ENCODE assay signal across 27 cellular contexts in genomic region chr4:127852661-127853060, GRCh38.
"Had no signal": no experiment of that assay in that cellular context is flagged by ENCODE, and none has a peak within 500 bp of the region (broad histone marks: within the 10 kb centered on the region; RNA-seq: fewer than 3 reads in every experiment).

No MANE protein-coding gene starts in this region.

- H3K27ac Mint-ChIP-seq: naive thymus-derived CD8-positive, alpha-beta T cell; nephron progenitor cell; stimulated activated effector memory CD8-positive, alpha-beta T cell treated with anti-CD3 and anti-CD28 coated beads, Interleukin-12 subunit alpha, Interleukin-12 subunit beta, amount 100 ng/mL, for 72 hours had no signal

- H3K36me3 ChIP-seq: esophagus squamous epithelium, heart right ventricle, sigmoid colon, stomach, thyroid gland, vagina had no signal

- H3K27me3 Mint-ChIP-seq: naive thymus-derived CD8-positive, alpha-beta T cell had no signal

- H3K27ac ChIP-seq: coronary artery, esophagus squamous epithelium, heart right ventricle, psoas muscle, sigmoid colon, stomach, thyroid gland, vagina had no signal

- H3K4me3 ChIP-seq: coronary artery, esophagus squamous epithelium, heart right ventricle, psoas muscle, sigmoid colon, stomach, thyroid gland, vagina had no signal

- FAIRE-seq: endometrium, kidney had no signal

- H3K27me3 ChIP-seq: esophagus squamous epithelium, heart right ventricle, sigmoid colon, stomach, thyroid gland, vagina had no signal

- DNase-seq: dermis blood vessel endothelial cell; effector memory CD4-positive, alpha-beta T cell; erythroblast; esophagus squamous epithelium; foreskin melanocyte; glutamatergic neuron; heart right ventricle; hypothalamus; kidney; mesenchymal stem cell; midbrain; naive thymus-derived CD8-positive, alpha-beta T cell; nephron progenitor cell; nucleus accumbens; psoas muscle; right cardiac atrium; sigmoid colon; stimulated activated CD4-positive, alpha-beta T cell treated with anti-CD3 and anti-CD28 coated beads, Interleukin-2, amount 100 ng/mL, for 24 hours; stimulated activated CD4-positive, alpha-beta T cell treated with anti-CD3 and anti-CD28 coated beads, Interleukin-4, amount 100 ng/mL, for 24 hours; stimulated activated naive CD4-positive, alpha-beta T cell treated with Interleukin-2 at 50 U/mL for 16 hours; stomach; thyroid gland; trophoblast cell had no signal

- H3K4me1 ChIP-seq: psoas muscle, stomach had no signal

- H3K4me3 Mint-ChIP-seq: naive thymus-derived CD8-positive, alpha-beta T cell; nephron progenitor cell; stimulated activated effector memory CD8-positive, alpha-beta T cell treated with anti-CD3 and anti-CD28 coated beads, Interleukin-12 subunit alpha, Interleukin-12 subunit beta, amount 100 ng/mL, for 72 hours had no signal

- H3K36me3 Mint-ChIP-seq: stimulated activated effector memory CD8-positive, alpha-beta T cell treated with anti-CD3 and anti-CD28 coated beads, Interleukin-12 subunit alpha, Interleukin-12 subunit beta, amount 100 ng/mL, for 72 hours had no signal

- H3K9me3 ChIP-seq: thyroid gland had no signal
